24 cellular contexts compared by ENCODE assay signal in genomic region chr9:33014665-33015014, GRCh38.
"Had no signal": no experiment of that assay in that cellular context is flagged by ENCODE, and none has a peak within 500 bp of the region (broad histone marks: within the 10 kb centered on the region; RNA-seq: fewer than 3 reads in every experiment).

No MANE protein-coding gene starts in this region.

- H3K9me3 Mint-ChIP-seq: activated naive CD4-positive, alpha-beta T cell treated with anti-CD3 and anti-CD28 coated beads, Interleukin-2, amount 50 U/mL, for 72 hours; effector memory CD8-positive, alpha-beta T cell; naive thymus-derived CD8-positive, alpha-beta T cell; neural progenitor cell; stimulated activated naive CD8-positive, alpha-beta T cell treated with anti-CD3 and anti-CD28 coated beads, Interleukin-15, Interleukin-2, amounts not matched to agents 100 ng/mL and 50 ng/mL, for 24 hours had no signal

- H3K9ac ChIP-seq: neural progenitor cell had no signal

- H3K4me1 ChIP-seq: ascending aorta, colonic mucosa, gastrocnemius medialis, tibial nerve, uterus had no signal

- H3K36me3 Mint-ChIP-seq: activated naive CD4-positive, alpha-beta T cell treated with anti-CD3 and anti-CD28 coated beads, Interleukin-2, amount 50 U/mL, for 72 hours had no signal

- H3K4me3 ChIP-seq: ascending aorta, colonic mucosa, dorsolateral prefrontal cortex, gastrocnemius medialis, lung, neural progenitor cell, skin epidermis, tibial nerve, uterus had no signal

- H3K4me3 Mint-ChIP-seq: effector memory CD8-positive, alpha-beta T cell; naive thymus-derived CD8-positive, alpha-beta T cell; neural progenitor cell; stimulated activated naive CD8-positive, alpha-beta T cell treated with anti-CD3 and anti-CD28 coated beads, Interleukin-15, Interleukin-2, amounts not matched to agents 100 ng/mL and 50 ng/mL, for 24 hours had no signal

- H2AFZ ChIP-seq: neural progenitor cell had no signal

- FAIRE-seq: endothelial cell of umbilical vein, keratinocyte had no signal

- DNase-seq: activated gamma-delta T cell treated with Interleukin-2 at 50 U/mL for 16 hours; activated T-cell treated with anti-CD3 and anti-CD28 coated beads, Interleukin-2, amount 50 U/mL, for 1 hour; brain microvascular endothelial cell; colonic mucosa; dorsolateral prefrontal cortex; effector memory CD8-positive, alpha-beta T cell; gastrocnemius medialis; head of caudate nucleus; left colon; naive thymus-derived CD8-positive, alpha-beta T cell; right cardiac atrium; stimulated activated CD4-positive, alpha-beta T cell treated with anti-CD3 and anti-CD28 coated beads, Interleukin-1b, Interleukin-23, amount 100 ng/mL, for 48 hours; T-helper 9 cell; uterus had no signal

- H3K27me3 Mint-ChIP-seq: effector memory CD8-positive, alpha-beta T cell; naive thymus-derived CD8-positive, alpha-beta T cell; stimulated activated naive CD8-positive, alpha-beta T cell treated with anti-CD3 and anti-CD28 coated beads, Interleukin-15, Interleukin-2, amounts not matched to agents 100 ng/mL and 50 ng/mL, for 24 hours had no signal

- H3K36me3 ChIP-seq: ascending aorta, brain microvascular endothelial cell, colonic mucosa, gastrocnemius medialis, neural progenitor cell, uterus had no signal

- H3K4me2 ChIP-seq: neural progenitor cell had no signal

- ATAC-seq: activated naive CD4-positive, alpha-beta T cell treated with anti-CD3 and anti-CD28 coated beads, Interleukin-2, amount 50 U/mL, for 72 hours; effector memory CD8-positive, alpha-beta T cell; esophagus mucosa; gastrocnemius medialis; left colon; naive thymus-derived CD8-positive, alpha-beta T cell had no signal

- H3K9me3 ChIP-seq: ascending aorta, colonic mucosa, gastrocnemius medialis, tibial nerve, uterus had no signal

- H3K27ac Mint-ChIP-seq: activated naive CD4-positive, alpha-beta T cell treated with anti-CD3 and anti-CD28 coated beads, Interleukin-2, amount 50 U/mL, for 72 hours; effector memory CD8-positive, alpha-beta T cell; neural progenitor cell; stimulated activated naive CD8-positive, alpha-beta T cell treated with anti-CD3 and anti-CD28 coated beads, Interleukin-15, Interleukin-2, amounts not matched to agents 100 ng/mL and 50 ng/mL, for 24 hours had no signal

- H3K27ac ChIP-seq: ascending aorta, brain microvascular endothelial cell, colonic mucosa, gastrocnemius medialis, neural progenitor cell, skin epidermis, tibial nerve, uterus had no signal

- H3K27me3 ChIP-seq: ascending aorta, brain microvascular endothelial cell, colonic mucosa, dorsolateral prefrontal cortex, gastrocnemius medialis, neural progenitor cell, tibial nerve, uterus had no signal
